Comparison of ENCODE assay signal across 12 cellular contexts in the genomic region with DNA sequence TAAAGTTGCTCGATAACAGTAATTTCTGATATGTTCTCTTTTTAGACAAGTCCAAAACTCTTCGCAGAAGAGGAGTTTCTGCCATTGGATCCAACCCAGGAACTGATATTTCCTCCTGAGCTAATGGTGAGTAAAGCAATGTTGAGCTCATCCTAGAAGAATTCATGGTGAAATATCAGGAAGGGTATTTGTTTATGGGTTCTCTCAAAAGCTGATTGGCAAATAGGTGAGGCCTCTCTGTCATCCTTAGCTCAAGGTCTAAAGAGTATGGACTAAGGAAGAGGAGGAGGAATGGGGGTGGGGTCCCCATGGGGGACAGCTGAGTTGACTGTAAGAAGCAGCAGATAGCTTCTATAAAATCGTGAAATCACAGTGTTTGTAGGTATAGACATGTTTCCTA. TPM values are rescaled to one million over a fixed set of nuclear protein-coding genes. Genes with fewer than 3 reads are reported as not detected.
A peak's percentile ranks its signal among the peaks of the same experiment; 100 is the strongest.
DNase-seq lines count a peak whose midpoint lies in the region; ATAC-seq, FAIRE-seq and TF ChIP-seq lines count a peak whose summit lies in the region.
"Had no signal": no experiment of that assay in that cellular context is flagged by ENCODE, and none has a peak within 500 bp of the region (broad histone marks: within the 10 kb centered on the region; RNA-seq: fewer than 3 reads in every experiment).

No MANE protein-coding gene starts in this region.

- peaks cover 0 to 9% (median 0%) of the 10 kb centered on the region in 4 donors for H3K4me1 ChIP-seq in right lobe of liver

- no peak for TF ChIP-seq CTCF in right lobe of liver (IDR thresholded peaks at IDR 0.05)

- no peak overlapping the region for H3K27ac ChIP-seq in right lobe of liver
- H3K27ac ChIP-seq: cardiac muscle cell had no signal

- no peak for FAIRE-seq in RCC 7860 (lab: Jason Lieb, UNC)

- ATAC-seq in right lobe of liver (peak in 3 of 4 donors; percentile 23 to 86 (median 28)), Right ventricle myocardium inferior (no peak)
- ATAC-seq: activated CD4-positive, alpha-beta T cell treated with anti-CD3 and anti-CD28 coated beads for 36 hours had no signal

- H3K4me3 ChIP-seq in right lobe of liver, result no peak overlapping the region
- H3K4me3 ChIP-seq: cardiac muscle cell had no signal

- no peak for TF ChIP-seq POLR2A in right lobe of liver (IDR thresholded peaks at IDR 0.05)

- peaks cover 0 to 99% (median 50%) of the 10 kb centered on the region in 4 donors for H3K36me3 ChIP-seq in right lobe of liver
- H3K36me3 ChIP-seq: cardiac muscle cell had no signal

- no peaks in the 10 kb centered on the region for H3K9me3 ChIP-seq in right lobe of liver

- intact Hi-C loops in right lobe of liver (cut with DNase I) (no loop called here), Right ventricle myocardium inferior (cut with DNase I) (no loop called here)

- DNase-seq in EL, result peak; percentile 84
- peak; percentile 70 for DNase-seq in RCC 7860 (ENCODE audit: low spot score)
- peak; percentile 19 for DNase-seq in dermis blood vessel endothelial cell
- no peak for DNase-seq in right lobe of liver
- DNase-seq in amygdala (lab: John Stamatoyannopoulos, UW), result no peak
- DNase-seq in Right ventricle myocardium inferior (ENCODE audit: missing footprints), result no peak
- no peak for DNase-seq in 8988T
- no peak for DNase-seq in C1 segment of cervical spinal cord (lab: John Stamatoyannopoulos, UW)
- DNase-seq: activated CD4-positive, alpha-beta T cell treated with anti-CD3 and anti-CD28 coated beads for 36 hours; CD4-positive, CD25-positive, alpha-beta regulatory T cell; NCI-H1436 treated with DMSO at 0.1 percent for 48 hours had no signal

- 73% methylated on average over 3 of the region's 3 CpGs for WGBS in right lobe of liver (ENCODE audit: insufficient coverage, low coverage, low lambda C conversion rate, missing lambda C conversion rate)

- H3K27me3 ChIP-seq in right lobe of liver, result no peaks in the 10 kb centered on the region
- H3K27me3 ChIP-seq: cardiac muscle cell had no signal

RNA-seq across cellular contexts. Expression of gene AOX1, which starts 18.2 kb away (rescaled TPM):
- total RNA-seq in dermis blood vessel endothelial cell, result 2.4 and 2.6 TPM in 2 replicates
- 1,000 to 10,000 TPM in 3 of 6 experiments, 100 to 1,000 TPM in 3; 524 to 1,747 (median 931) TPM for total RNA-seq in right lobe of liver
- total RNA-seq in Right ventricle myocardium inferior, result 7.5 TPM
- total RNA-seq: cardiac muscle cell; CD4-positive, CD25-positive, alpha-beta regulatory T cell had no signal

Comparison
In these comparisons a context has a peak if more than half of its experiments do, and no peak if none do; other contexts are left out.
1. DNase-seq: peak in EL (single experiment), RCC 7860 (single experiment) and dermis blood vessel endothelial cell (single experiment); none in right lobe of liver (0 of 3), amygdala (0 of 56), Right ventricle myocardium inferior (single experiment), 8988T (single experiment) and C1 segment of cervical spinal cord (0 of 14).
2. RNA of gene AOX1, which starts 18.2 kb away (total RNA-seq): 524 to 1,747 TPM in right lobe of liver; 7.5 TPM in Right ventricle myocardium inferior (single experiment) and 2.4 to 2.6 TPM in dermis blood vessel endothelial cell; every median in the first group is over 10 times any median in the second.